ENCODE assay signal across 31 cellular contexts in genomic region chr10:15997313-15997712, GRCh38.
"Had no signal": no experiment of that assay in that cellular context is flagged by ENCODE, and none has a peak within 500 bp of the region (broad histone marks: within the 10 kb centered on the region; RNA-seq: fewer than 3 reads in every experiment).

No MANE protein-coding gene starts in this region.

- H3K9ac ChIP-seq: neural progenitor cell, parathyroid adenoma had no signal

- H3K9me3 ChIP-seq: ovary, suprapubic skin, testis, tibial artery, upper lobe of right lung, uterus had no signal

- H2AFZ ChIP-seq: neural progenitor cell, parathyroid adenoma had no signal

- H3K27me3 Mint-ChIP-seq: progenitor cell of endocrine pancreas; stimulated activated memory B cell treated with anti-CD40 and anti-IgM and Interleukin-4, amounts not matched to agents 10 μg/mL and 1 μg/mL and 100 μg/mL, for 72 hours; stimulated activated naive CD8-positive, alpha-beta T cell treated with anti-CD3 and anti-CD28 coated beads, Interleukin-15, amount 100 ng/mL, for 72 hours; type B pancreatic cell had no signal

- H3K27ac ChIP-seq: neural progenitor cell, ovary, parathyroid adenoma, psoas muscle, skin epidermis, spleen, suprapubic skin, testis, tibial artery, transverse colon, upper lobe of right lung, uterus had no signal

- H3K4me2 ChIP-seq: neural progenitor cell, smooth muscle cell had no signal

- DNase-seq: natural killer cell; occipital lobe; ovary; posterior cingulate gyrus; psoas muscle; right cardiac atrium; spleen; stimulated activated CD4-positive, alpha-beta T cell treated with anti-CD3 and anti-CD28 coated beads, Interleukin-12 subunit alpha, Interleukin-12 subunit beta, amount 100 ng/mL, for 4 hours; stimulated activated CD4-positive, alpha-beta T cell treated with anti-CD3 and anti-CD28 coated beads, Interleukin-1b, Interleukin-23, amount 100 ng/mL, for 48 hours; stimulated activated CD4-positive, alpha-beta T cell treated with anti-CD3 and anti-CD28 coated beads, Interleukin-4, amount 100 ng/mL, for 1 hour; stimulated activated CD4-positive, alpha-beta T cell treated with anti-CD3 and anti-CD28 coated beads, Interleukin-4, amount 100 ng/mL, for 4 hours; stimulated activated CD8-positive, alpha-beta memory T cell treated with anti-CD3 and anti-CD28 coated beads, Interleukin-4, amount 100 ng/mL, for 48 hours; stimulated activated naive CD4-positive, alpha-beta T cell; stimulated activated naive CD8-positive, alpha-beta T cell treated with anti-CD3 and anti-CD28 coated beads, Interleukin-15, amount 100 ng/mL, for 72 hours; stimulated activated naive CD8-positive, alpha-beta T cell treated with anti-CD3 and anti-CD28 coated beads, Interleukin-15, Interleukin-2, amounts not matched to agents 100 U/mL and 50 U/mL, for 24 hours; substantia nigra; testis; tibial artery; transverse colon; upper lobe of right lung; uterus had no signal

- ATAC-seq: natural killer cell; psoas muscle; right cardiac atrium; sciatic nerve; stimulated activated memory B cell treated with anti-CD40 and anti-IgM and Interleukin-4, amounts not matched to agents 10 μg/mL and 1 μg/mL and 100 μg/mL, for 72 hours; stimulated activated naive CD8-positive, alpha-beta T cell treated with anti-CD3 and anti-CD28 coated beads, Interleukin-15, amount 100 ng/mL, for 72 hours; stimulated activated naive CD8-positive, alpha-beta T cell treated with anti-CD3 and anti-CD28 coated beads, Interleukin-15, Interleukin-2, amounts not matched to agents 100 U/mL and 50 U/mL, for 24 hours; upper lobe of right lung had no signal

- H3K79me2 ChIP-seq: parathyroid adenoma had no signal

- H3K27ac Mint-ChIP-seq: natural killer cell; nephron; neural progenitor cell; progenitor cell of endocrine pancreas; stimulated activated memory B cell treated with anti-CD40 and anti-IgM and Interleukin-4, amounts not matched to agents 10 μg/mL and 1 μg/mL and 100 μg/mL, for 72 hours; stimulated activated naive CD8-positive, alpha-beta T cell treated with anti-CD3 and anti-CD28 coated beads, Interleukin-15, amount 100 ng/mL, for 72 hours; type B pancreatic cell had no signal

- H3K36me3 ChIP-seq: neural progenitor cell, ovary, spleen, suprapubic skin, tibial artery, transverse colon, upper lobe of right lung, uterus had no signal

- H3K4me3 ChIP-seq: neural progenitor cell, ovary, psoas muscle, skin epidermis, smooth muscle cell, spleen, suprapubic skin, testis, tibial artery, transverse colon, upper lobe of right lung, uterus had no signal

- H3K36me3 Mint-ChIP-seq: natural killer cell; neural progenitor cell; stimulated activated memory B cell treated with anti-CD40 and anti-IgM and Interleukin-4, amounts not matched to agents 10 μg/mL and 1 μg/mL and 100 μg/mL, for 72 hours; type B pancreatic cell had no signal

- H3K4me1 Mint-ChIP-seq: natural killer cell; nephron; neural progenitor cell; stimulated activated memory B cell treated with anti-CD40 and anti-IgM and Interleukin-4, amounts not matched to agents 10 μg/mL and 1 μg/mL and 100 μg/mL, for 72 hours; stimulated activated naive CD8-positive, alpha-beta T cell treated with anti-CD3 and anti-CD28 coated beads, Interleukin-15, amount 100 ng/mL, for 72 hours had no signal

- H3K4me1 ChIP-seq: neural progenitor cell, parathyroid adenoma, psoas muscle, spleen, suprapubic skin, testis, tibial artery, transverse colon, upper lobe of right lung, uterus had no signal

- H3K4me3 Mint-ChIP-seq: natural killer cell; nephron; neural progenitor cell; stimulated activated memory B cell treated with anti-CD40 and anti-IgM and Interleukin-4, amounts not matched to agents 10 μg/mL and 1 μg/mL and 100 μg/mL, for 72 hours; stimulated activated naive CD8-positive, alpha-beta T cell treated with anti-CD3 and anti-CD28 coated beads, Interleukin-15, amount 100 ng/mL, for 72 hours; type B pancreatic cell had no signal

- H3K9me3 Mint-ChIP-seq: nephron; neural progenitor cell; stimulated activated memory B cell treated with anti-CD40 and anti-IgM and Interleukin-4, amounts not matched to agents 10 μg/mL and 1 μg/mL and 100 μg/mL, for 72 hours; stimulated activated naive CD8-positive, alpha-beta T cell treated with anti-CD3 and anti-CD28 coated beads, Interleukin-15, amount 100 ng/mL, for 72 hours; type B pancreatic cell had no signal

- H3K27me3 ChIP-seq: neural progenitor cell, ovary, spleen, suprapubic skin, testis, tibial artery, transverse colon, upper lobe of right lung, uterus had no signal
